26 cellular contexts compared by ENCODE assay signal in genomic region chr4:94430416-94430815, GRCh38.
"Had no signal": no experiment of that assay in that cellular context is flagged by ENCODE, and none has a peak within 500 bp of the region (broad histone marks: within the 10 kb centered on the region; RNA-seq: fewer than 3 reads in every experiment).

No MANE protein-coding gene starts in this region.

- H3K36me3 Mint-ChIP-seq: activated naive CD4-positive, alpha-beta T cell treated with anti-CD3 and anti-CD28 coated beads, Interleukin-2, amount 10 ng/mL, durations not matched to agents 7 days and 5 days had no signal

- ATAC-seq: activated T-cell treated with anti-CD3 and anti-CD28 coated beads, Interleukin-2, amount 50 U/mL, for 4 hours; T-helper 17 cell had no signal

- H3K27me3 Mint-ChIP-seq: activated CD4-positive, alpha-beta T cell treated with anti-CD3 and anti-CD28 coated beads, Interleukin-2, amount 10 ng/mL, durations not matched to agents 7 days and 5 days; activated naive CD8-positive, alpha-beta T cell treated with anti-CD3 and anti-CD28 coated beads for 36 hours; T-helper 17 cell had no signal

- H3K27ac Mint-ChIP-seq: activated CD4-positive, alpha-beta memory T cell treated with anti-CD3 and anti-CD28 coated beads for 36 hours; activated CD4-positive, alpha-beta T cell treated with anti-CD3 and anti-CD28 coated beads, Interleukin-2, amount 10 ng/mL, durations not matched to agents 7 days and 5 days; activated naive CD4-positive, alpha-beta T cell treated with anti-CD3 and anti-CD28 coated beads, Interleukin-2, amount 10 ng/mL, durations not matched to agents 7 days and 5 days; activated naive CD8-positive, alpha-beta T cell treated with anti-CD3 and anti-CD28 coated beads for 36 hours; activated T-helper 2 cell treated with anti-CD3 and anti-CD28 coated beads, Interferon-gamma antibody, Interleukin-2, Interleukin-4, amounts not matched to agents 10 μg/mL and 5 μg/mL and 100 μg/mL, durations not matched to agents 14 hours and 24 hours and 36 hours; T-helper 17 cell had no signal

- H3K4me1 Mint-ChIP-seq: activated CD4-positive, alpha-beta T cell treated with anti-CD3 and anti-CD28 coated beads, Interleukin-2, amount 10 ng/mL, durations not matched to agents 7 days and 5 days; activated naive CD4-positive, alpha-beta T cell treated with anti-CD3 and anti-CD28 coated beads, Interleukin-2, amount 10 ng/mL, durations not matched to agents 7 days and 5 days; activated naive CD8-positive, alpha-beta T cell treated with anti-CD3 and anti-CD28 coated beads for 36 hours; T-helper 17 cell had no signal

- H3K4me3 Mint-ChIP-seq: activated CD4-positive, alpha-beta memory T cell treated with anti-CD3 and anti-CD28 coated beads for 36 hours; activated CD4-positive, alpha-beta T cell treated with anti-CD3 and anti-CD28 coated beads, Interleukin-2, amount 10 ng/mL, durations not matched to agents 7 days and 5 days; activated naive CD4-positive, alpha-beta T cell treated with anti-CD3 and anti-CD28 coated beads, Interleukin-2, amount 10 ng/mL, durations not matched to agents 7 days and 5 days; activated naive CD8-positive, alpha-beta T cell treated with anti-CD3 and anti-CD28 coated beads for 36 hours; activated T-cell treated with anti-CD3 and anti-CD28 coated beads, Interleukin-2, amount 50 U/mL, for 4 hours; T-helper 17 cell had no signal

- FAIRE-seq: colon, RCC 7860, TTC549 had no signal

- DNase-seq: activated CD4-positive, alpha-beta memory T cell treated with anti-CD3 and anti-CD28 coated beads for 36 hours; activated CD4-positive, alpha-beta T cell treated with anti-CD3 and anti-CD28 coated beads, Interleukin-2, amount 10 ng/mL, durations not matched to agents 7 days and 5 days; activated CD4-positive, CD25-positive, alpha-beta regulatory T cell; activated CD8-positive, alpha-beta memory T cell treated with anti-CD3 and anti-CD28 coated beads for 24 hours; activated gamma-delta T cell treated with Interleukin-2 at 50 U/mL for 16 hours; activated naive CD4-positive, alpha-beta T cell treated with anti-CD3 and anti-CD28 coated beads, Interleukin-2, amount 10 ng/mL, durations not matched to agents 7 days and 5 days; activated naive CD8-positive, alpha-beta T cell treated with anti-CD3 and anti-CD28 coated beads for 36 hours; activated T-cell treated with anti-CD3 and anti-CD28 coated beads, Interleukin-2, amount 50 U/mL, for 4 hours; cerebellar nuclear complex; Kasumi-1; NCI-H1048; NCI-H146; NCI-H187 treated with DMSO at 0.1 percent for 48 hours; NCI-H2171; NCI-H2227 treated with DMSO at 0.1 percent for 48 hours; NCI-H446 treated with DMSO at 0.1 percent for 48 hours; NCI-H526; NCI-H82; NK-92 treated with Interleukin-12 subunit alpha and Interleukin-12 subunit beta, amount 100 ng/mL, for 24 hours; SHP77; T-helper 17 cell; T1000 had no signal
